In genomic region chr17:48100591-48101011, GRCh38 we compare ENCODE assay signal across 8 cellular contexts. TPM values are rescaled to one million over a fixed set of nuclear protein-coding genes. Genes with fewer than 3 reads are reported as not detected.
DNase-seq lines count a peak whose midpoint lies in the region; ATAC-seq and TF ChIP-seq lines count a peak whose summit lies in the region.

No MANE protein-coding gene starts in this region.

- H3K4me2 ChIP-seq in OCI-LY3 (ENCODE audit: low read length) = peak overlapping the region; percentile 99

- H3K27ac ChIP-seq in OCI-LY3 (ENCODE audit: low read length) = peak overlapping the region; percentile 83
- H3K27ac ChIP-seq in cingulate gyrus (ENCODE audit: low read depth, low read length) = peak overlapping the region; percentile 83
- peak overlapping the region; percentile 7 to 69 (median 68) for H3K27ac ChIP-seq in right lobe of liver
- peak overlapping the region; percentile 60 to 88 for H3K27ac ChIP-seq in testis

- H3K9ac ChIP-seq in OCI-LY3 (ENCODE audit: low read length) = peak overlapping the region; percentile 93

- DNase-seq in COR-L47 (lab: John Stamatoyannopoulos, UW) (peak; percentile 18), right lobe of liver (peak; percentile 46 to 66 (median 63)), testis (peak; percentile 78)
- no peak for DNase-seq in central memory CD4-positive, alpha-beta T cell
- no peak for DNase-seq in activated CD4-positive, CD25-positive, alpha-beta regulatory T cell treated with anti-CD3 and anti-CD28 coated beads, Interleukin-2, amount 50 U/mL, for 72 hours

- H3K36me3 ChIP-seq in OCI-LY3 (replicated peaks; ENCODE audit: low read depth, low read length) (peaks cover 9% of the 10 kb centered on the region), right lobe of liver (no peaks in the 10 kb centered on the region), testis (ENCODE audit: low read depth, missing control alignments) (no peaks in the 10 kb centered on the region)

- H3K79me2 ChIP-seq in OCI-LY3 (ENCODE audit: low read length) = peaks cover 57% of the 10 kb centered on the region

- H3K27me3 ChIP-seq in OCI-LY3 (ENCODE audit: low read depth, low read length) (no peaks in the 10 kb centered on the region), right lobe of liver (no peaks in the 10 kb centered on the region), testis (no peaks in the 10 kb centered on the region)

- ATAC-seq in HG02884 (IDR thresholded peaks at IDR 0.05; ENCODE audit: unreplicated experiment) = peak; percentile 5
- ATAC-seq in right lobe of liver = peak; percentile 13 to 22 (median 20)

- H3K4me1 ChIP-seq in OCI-LY3 (ENCODE audit: low read length) = peaks cover 24% of the 10 kb centered on the region
- H3K4me1 ChIP-seq in right lobe of liver = peaks cover 0 to 6% (median 0%) of the 10 kb centered on the region in 4 donors
- H3K4me1 ChIP-seq in testis = peaks cover 4% of the 10 kb centered on the region

- no peak overlapping the region for H2AFZ ChIP-seq in OCI-LY3 (ENCODE audit: low read depth, low read length)

- no peak for TF ChIP-seq CTCF in OCI-LY3 (IDR thresholded peaks at IDR 0.05; ENCODE audit: low read depth, low read length)
- TF ChIP-seq CTCF in right lobe of liver (IDR thresholded peaks at IDR 0.05) = no peak
- no peak for TF ChIP-seq CTCF in testis (IDR thresholded peaks at IDR 0.05)

- intact Hi-C loops in right lobe of liver (cut with DNase I) = no loop called here
- intact Hi-C loops in testis (cut with DNase I; ENCODE audit: low total_unique reads) = no loop called here

- WGBS in right lobe of liver (ENCODE audit: insufficient coverage, low coverage, low lambda C conversion rate, missing lambda C conversion rate) = under 1% methylated on average over 23 of the region's 23 CpGs
- WGBS in testis, 2 donors = 0 to 1% methylated on average over 20 to 23 of the region's 23 CpGs

- TF ChIP-seq POLR2A in right lobe of liver (IDR thresholded peaks at IDR 0.05) = no peak
- no peak for TF ChIP-seq POLR2A in testis (IDR thresholded peaks at IDR 0.05)

- H3K9me3 ChIP-seq in OCI-LY3 (ENCODE audit: insufficient read depth, low read length) (no peaks in the 10 kb centered on the region), right lobe of liver (no peaks in the 10 kb centered on the region), testis (no peaks in the 10 kb centered on the region)

- H4K20me1 ChIP-seq in OCI-LY3 (ENCODE audit: insufficient read depth, low read length) = peaks cover 25% of the 10 kb centered on the region

- peak overlapping the region; percentile 100 for H3K4me3 ChIP-seq in OCI-LY3 (ENCODE audit: low read length)
- peak overlapping the region; percentile 89 to 100 (median 89) for H3K4me3 ChIP-seq in right lobe of liver
- H3K4me3 ChIP-seq in testis = peak overlapping the region; percentile 77 to 87

RNA-seq across cellular contexts. Expression of gene CBX1, which starts 0.7 kb away (rescaled TPM):
- total RNA-seq in right lobe of liver (10 to 100 TPM in 2 of 6 experiments, 1 to 10 TPM in 4; 7.0 to 10.5 (median 9.9) TPM), testis (10 to 100 TPM; 59.9 to 70.1 TPM)
- polyA plus RNA-seq in testis (ENCODE audit: insufficient read depth, low read depth, low replicate concordance) = 123 TPM

RNA-seq across cellular contexts. Expression of gene SNX11, which starts 7.0 kb away (rescaled TPM):
- total RNA-seq in right lobe of liver (10 to 100 TPM in 3 of 6 experiments, 1 to 10 TPM in 3; 7.2 to 11.7 (median 9.2) TPM), testis (10 to 100 TPM; 20.3 to 23.1 TPM)
- 23.1 TPM for polyA plus RNA-seq in testis (ENCODE audit: insufficient read depth, low read depth, low replicate concordance)

RNA-seq across cellular contexts. Expression of gene NFE2L1, which starts 52.4 kb away (rescaled TPM):
- 100 to 1,000 TPM in 4 of 6 experiments, 10 to 100 TPM in 2; 63.1 to 156 (median 117) TPM for total RNA-seq in right lobe of liver
- 100 to 1,000 TPM; 180 to 199 TPM for total RNA-seq in testis
- polyA plus RNA-seq in testis (ENCODE audit: insufficient read depth, low read depth, low replicate concordance) = 193 TPM

Comparison
In these comparisons a context has a peak if more than half of its experiments do, and no peak if none do; other contexts are left out.
1. DNase-seq: peak in COR-L47 (single experiment), right lobe of liver (3 of 3) and testis (single experiment); none in central memory CD4-positive, alpha-beta T cell (single experiment) and activated CD4-positive, CD25-positive, alpha-beta regulatory T cell treated with anti-CD3 and anti-CD28 coated beads, Interleukin-2, amount 50 U/mL, for 72 hours (single experiment).
2. RNA of gene CBX1, which starts 0.7 kb away (total RNA-seq): 59.9 to 70.1 TPM in testis; 7.0 to 10.5 TPM in right lobe of liver; every median in the first group is over 4 times any median in the second.
3. Peak in every context shown above with its lines, with median percentiles within 50 percentile points of each other: H3K27ac ChIP-seq and H3K4me3 ChIP-seq.